28 cellular contexts compared by ENCODE assay signal in genomic region chr12:14607561-14607960, GRCh38. TPM values are rescaled to one million over a fixed set of nuclear protein-coding genes. Genes with fewer than 3 reads are reported as not detected.
"Had no signal": no experiment of that assay in that cellular context is flagged by ENCODE, and none has a peak within 500 bp of the region (broad histone marks: within the 10 kb centered on the region; RNA-seq: fewer than 3 reads in every experiment).

No MANE protein-coding gene starts in this region.

- H3K4me3 Mint-ChIP-seq: activated CD4-positive, alpha-beta memory T cell treated with anti-CD3 and anti-CD28 coated beads, Interleukin-2, amount 10 ng/mL, durations not matched to agents 7 days and 5 days; activated CD4-positive, alpha-beta T cell treated with anti-CD3 and anti-CD28 coated beads, Interleukin-2, amount 10 ng/mL, durations not matched to agents 24 days and 14 days; activated naive CD4-positive, alpha-beta T cell treated with anti-CD3 and anti-CD28 coated beads, Interleukin-2, amount 10 ng/mL, durations not matched to agents 7 days and 5 days; activated T-cell treated with anti-CD3 and anti-CD28 coated beads, Interleukin-2, amount 50 U/mL, for 72 hours; brain; dendritic cell treated with granulocyte-macrophage colony-stimulating factor and Interleukin-4, amounts not matched to agents 40 ng/mL and 50 ng/mL, for 4 days; mesothelial cell of epicardium; naive thymus-derived CD8-positive, alpha-beta T cell; neural progenitor cell; stimulated activated naive B cell treated with anti-CD40 and anti-IgM and Interleukin-4, amounts not matched to agents 10 μg/mL and 1 μg/mL and 100 μg/mL, for 72 hours; type B pancreatic cell had no signal

- H3K4me1 Mint-ChIP-seq: activated CD4-positive, alpha-beta memory T cell treated with anti-CD3 and anti-CD28 coated beads, Interleukin-2, amount 10 ng/mL, durations not matched to agents 7 days and 5 days; activated CD4-positive, alpha-beta T cell treated with anti-CD3 and anti-CD28 coated beads, Interleukin-2, amount 10 ng/mL, durations not matched to agents 24 days and 14 days; activated naive CD4-positive, alpha-beta T cell treated with anti-CD3 and anti-CD28 coated beads, Interleukin-2, amount 10 ng/mL, durations not matched to agents 7 days and 5 days; brain; mesothelial cell of epicardium; naive thymus-derived CD8-positive, alpha-beta T cell; neural progenitor cell had no signal

- DNase-seq: activated CD4-positive, alpha-beta memory T cell treated with anti-CD3 and anti-CD28 coated beads, Interleukin-2, amount 10 ng/mL, durations not matched to agents 7 days and 5 days; activated CD4-positive, alpha-beta T cell treated with anti-CD3 and anti-CD28 coated beads, Interleukin-2, amount 10 ng/mL, durations not matched to agents 24 days and 14 days; activated effector memory CD4-positive, alpha-beta T cell treated with Interleukin-2 at 50 U/mL for 16 hours; activated naive CD4-positive, alpha-beta T cell treated with anti-CD3 and anti-CD28 coated beads, Interleukin-2, amount 10 ng/mL, durations not matched to agents 7 days and 5 days; activated T-cell treated with anti-CD3 and anti-CD28 coated beads, Interleukin-2, amount 50 U/mL, for 72 hours; anterior cingulate cortex; effector CD4-positive, alpha-beta T cell; glutamatergic neuron; left ventricle myocardium superior; mammary epithelial cell; naive thymus-derived CD8-positive, alpha-beta T cell; retina; sigmoid colon; stimulated activated CD4-positive, alpha-beta T cell treated with anti-CD3 and anti-CD28 coated beads, Interleukin-2, amount 100 ng/mL, for 48 hours; stimulated activated CD8-positive, alpha-beta memory T cell treated with anti-CD3 and anti-CD28 coated beads, Interleukin-4, amount 100 ng/mL, for 48 hours; stimulated activated naive B cell treated with anti-CD40 and anti-IgM and Interleukin-4, amounts not matched to agents 10 μg/mL and 1 μg/mL and 100 μg/mL, for 72 hours; testis had no signal

- ATAC-seq: activated CD4-positive, CD25-positive, alpha-beta regulatory T cell treated with anti-CD3 and anti-CD28 coated beads, Interleukin-2, amount 50 U/mL, for 24 hours; activated T-cell treated with anti-CD3 and anti-CD28 coated beads, Interleukin-2, amount 50 U/mL, for 72 hours; esophagus mucosa; left ventricle myocardium superior; naive thymus-derived CD8-positive, alpha-beta T cell; stimulated activated naive B cell treated with anti-CD40 and anti-IgM and Interleukin-4, amounts not matched to agents 10 μg/mL and 1 μg/mL and 100 μg/mL, for 72 hours had no signal

- H3K27ac Mint-ChIP-seq: activated CD4-positive, alpha-beta memory T cell treated with anti-CD3 and anti-CD28 coated beads, Interleukin-2, amount 10 ng/mL, durations not matched to agents 7 days and 5 days; activated CD4-positive, alpha-beta T cell treated with anti-CD3 and anti-CD28 coated beads, Interleukin-2, amount 10 ng/mL, durations not matched to agents 24 days and 14 days; activated naive CD4-positive, alpha-beta T cell treated with anti-CD3 and anti-CD28 coated beads, Interleukin-2, amount 10 ng/mL, durations not matched to agents 7 days and 5 days; activated T-cell treated with anti-CD3 and anti-CD28 coated beads, Interleukin-2, amount 50 U/mL, for 72 hours; brain; dendritic cell treated with granulocyte-macrophage colony-stimulating factor and Interleukin-4, amounts not matched to agents 40 ng/mL and 50 ng/mL, for 4 days; mesothelial cell of epicardium; naive thymus-derived CD8-positive, alpha-beta T cell; neural progenitor cell; progenitor cell of endocrine pancreas; stimulated activated naive B cell treated with anti-CD40 and anti-IgM and Interleukin-4, amounts not matched to agents 10 μg/mL and 1 μg/mL and 100 μg/mL, for 72 hours; type B pancreatic cell had no signal

- H3K27ac ChIP-seq: hepatocyte, neural progenitor cell, sigmoid colon, testis, vagina, VCaP had no signal

- H3K27me3 ChIP-seq: hepatocyte, neural progenitor cell, sigmoid colon, testis, vagina had no signal

- H3K36me3 Mint-ChIP-seq: brain, neural progenitor cell had no signal

- H3K27me3 Mint-ChIP-seq: brain; dendritic cell treated with granulocyte-macrophage colony-stimulating factor and Interleukin-4, amounts not matched to agents 40 ng/mL and 50 ng/mL, for 4 days; progenitor cell of endocrine pancreas; type B pancreatic cell had no signal

- H3K9me3 ChIP-seq: testis had no signal

RNA-seq across cellular contexts. Expression of gene PLBD1, which starts 39.9 kb away (rescaled TPM):
- total RNA-seq: activated CD4-positive, alpha-beta memory T cell treated with anti-CD3 and anti-CD28 coated beads, Interleukin-2, amount 10 ng/mL, durations not matched to agents 7 days and 5 days; activated CD4-positive, alpha-beta T cell treated with anti-CD3 and anti-CD28 coated beads, Interleukin-2, amount 10 ng/mL, durations not matched to agents 24 days and 14 days; activated T-cell treated with anti-CD3 and anti-CD28 coated beads, Interleukin-2, amount 50 U/mL, for 72 hours; mammary epithelial cell had no signal
- polyA plus RNA-seq: mammary epithelial cell had no signal
